Comparison of ENCODE assay signal across 8 cellular contexts in genomic region chr11:63837719-63838118, GRCh38. TPM values are rescaled to one million over a fixed set of nuclear protein-coding genes. Genes with fewer than 3 reads are reported as not detected.
DNase-seq lines count a peak whose midpoint lies in the region; ATAC-seq and TF ChIP-seq lines count a peak whose summit lies in the region.

No MANE protein-coding gene starts in this region.

- intact Hi-C loops in mucosa of descending colon (cut with DNase I, micrococcal nuclease), result loop anchor here (2.0 to 10.0 kb wide), 3 partner anchors 107 to 317 kb away; no protein-coding TSS in a partner anchor

- H3K9ac ChIP-seq in adipocyte (ENCODE audit: low read length), result peak overlapping the region; percentile 87

- H3K36me3 ChIP-seq in adipocyte (ENCODE audit: control insufficient read depth, insufficient read depth, low read length, severe bottlenecking) (no peaks in the 10 kb centered on the region), mucosa of descending colon (ENCODE audit: low read depth) (no peaks in the 10 kb centered on the region)

- peak; percentile 14 for ATAC-seq in mucosa of descending colon
- no peak for ATAC-seq in left lobe of liver

- H3K4me1 ChIP-seq in adipocyte (ENCODE audit: control insufficient read depth, insufficient read depth, low read length), result peaks cover 41% of the 10 kb centered on the region
- peaks cover 36% of the 10 kb centered on the region for H3K4me1 ChIP-seq in mucosa of descending colon (ENCODE audit: low read depth)

- DNase-seq in HL-60 (ENCODE audit: low read depth in 1 of 2, low spot score in 1 of 2), result peak; percentile 48 to 66
- no peak for DNase-seq in adipocyte (ENCODE audit: low read depth)
- DNase-seq in mucosa of descending colon, result peak; percentile 39 to 63 (median 57)
- DNase-seq in AG20443 (ENCODE audit: low spot score), result no peak
- DNase-seq in stimulated activated CD4-positive, alpha-beta T cell treated with anti-CD3 and anti-CD28 coated beads, Interleukin-4, amount 100 ng/mL, for 4 hours, result no peak
- DNase-seq in HUDEP-2 (lab: John Stamatoyannopoulos, UW; ENCODE audit: unreplicated experiment in 76 of 76), result no peak
- no peak for DNase-seq in left lobe of liver (ENCODE audit: low spot score)

- peak overlapping the region; percentile 82 for H3K27ac ChIP-seq in 22Rv1
- H3K27ac ChIP-seq in HL-60 (replicated peaks), result peak overlapping the region; percentile 38

- no peak for TF ChIP-seq CTCF in 22Rv1 (IDR thresholded peaks at IDR 0.05)
- TF ChIP-seq CTCF in HL-60 (IDR thresholded peaks at IDR 0.05; ENCODE audit: insufficient read depth, low read length), result no peak
- no peak for TF ChIP-seq CTCF in mucosa of descending colon (IDR thresholded peaks at IDR 0.05)

- H3K4me3 ChIP-seq in HL-60 (replicated peaks; ENCODE audit: insufficient read depth, low read length), result no peak overlapping the region
- no peak overlapping the region for H3K4me3 ChIP-seq in adipocyte (ENCODE audit: low read length)
- H3K4me3 ChIP-seq in mucosa of descending colon, result no peak overlapping the region

- H3K27me3 ChIP-seq in HL-60 (ENCODE audit: insufficient read depth, poor library complexity, severe bottlenecking), result no peaks in the 10 kb centered on the region
- no peaks in the 10 kb centered on the region for H3K27me3 ChIP-seq in adipocyte (replicated peaks; ENCODE audit: control insufficient read depth, insufficient read depth, low read length)

- no peaks in the 10 kb centered on the region for H3K9me3 ChIP-seq in adipocyte (ENCODE audit: control insufficient read depth, low read length)
- H3K9me3 ChIP-seq in mucosa of descending colon, result no peaks in the 10 kb centered on the region

RNA-seq across cellular contexts. Expression of gene MARK2, which starts 1.2 kb away (rescaled TPM):
- total RNA-seq in mucosa of descending colon, result 100 to 1,000 TPM in 1 of 3 donors, 10 to 100 TPM in 2; 71.9 to 111 (median 94.5) TPM
- total RNA-seq in left lobe of liver, result 13.0 TPM

RNA-seq across cellular contexts. Expression of gene SPINDOC, which starts 24.5 kb away (rescaled TPM):
- 10 to 100 TPM in 1 of 3 donors, 1 to 10 TPM in 2; 5.8 to 22.3 (median 7.0) TPM for total RNA-seq in mucosa of descending colon
- 3.4 TPM for total RNA-seq in left lobe of liver

Comparison
In these comparisons a context has a peak if more than half of its experiments do, and no peak if none do; other contexts are left out.
1. DNase-seq: peak in HL-60 (2 of 2) and mucosa of descending colon (3 of 3); none in adipocyte (single experiment), AG20443 (single experiment), stimulated activated CD4-positive, alpha-beta T cell treated with anti-CD3 and anti-CD28 coated beads, Interleukin-4, amount 100 ng/mL, for 4 hours (0 of 2), HUDEP-2 (0 of 76) and left lobe of liver (single experiment).